In genomic region chr16:53837421-53837820, GRCh38 we compare ENCODE assay signal across 16 cellular contexts.
DNase-seq lines count a peak whose midpoint lies in the region; ATAC-seq, FAIRE-seq and TF ChIP-seq lines count a peak whose summit lies in the region.
"Had no signal": no experiment of that assay in that cellular context is flagged by ENCODE, and none has a peak within 500 bp of the region (broad histone marks: within the 10 kb centered on the region; RNA-seq: fewer than 3 reads in every experiment).

No MANE protein-coding gene starts in this region.

- peak overlapping the region; percentile 68 for H3K27ac Mint-ChIP-seq in astrocyte (ENCODE audit: unreplicated experiment)
- H3K27ac Mint-ChIP-seq: B cell had no signal

- no peak for FAIRE-seq in astrocyte (lab: Jason Lieb, UNC)
- FAIRE-seq: GM19239 had no signal

- H3K4me3 ChIP-seq in astrocyte (ENCODE audit: insufficient read depth, low read depth, low read length) = no peak overlapping the region
- H3K4me3 ChIP-seq: Peyer's patch had no signal

- peaks cover 2% of the 10 kb centered on the region for H3K36me3 ChIP-seq in astrocyte (ENCODE audit: insufficient read depth, low read length)
- H3K36me3 ChIP-seq: Peyer's patch had no signal

- peaks cover 4% of the 10 kb centered on the region for H4K20me1 ChIP-seq in astrocyte (ENCODE audit: insufficient read depth, low read length)

- H3K9me3 ChIP-seq in astrocyte (ENCODE audit: insufficient read depth, low read depth, low read length) = no peaks in the 10 kb centered on the region
- H3K9me3 ChIP-seq: Peyer's patch had no signal

- peaks cover 3% of the 10 kb centered on the region for H3K36me3 Mint-ChIP-seq in astrocyte (ENCODE audit: low read depth, unreplicated experiment)

- peaks cover 10% of the 10 kb centered on the region for H3K79me2 ChIP-seq in astrocyte (ENCODE audit: insufficient read depth, low read length)

- H3K4me1 ChIP-seq in astrocyte (ENCODE audit: insufficient read depth, low read length) = no peaks in the 10 kb centered on the region
- H3K4me1 ChIP-seq: Peyer's patch had no signal

- peaks cover 8% of the 10 kb centered on the region for H3K4me1 Mint-ChIP-seq in astrocyte (ENCODE audit: low read depth, unreplicated experiment)
- H3K4me1 Mint-ChIP-seq: H9 had no signal

- no peak overlapping the region for H3K4me2 ChIP-seq in astrocyte (ENCODE audit: low read length)

- H3K4me3 Mint-ChIP-seq in astrocyte (ENCODE audit: unreplicated experiment) = no peak overlapping the region
- H3K4me3 Mint-ChIP-seq: B cell, H9 had no signal

- H2AFZ ChIP-seq in astrocyte (ENCODE audit: low read depth, low read length) = no peak overlapping the region

- H3K9me3 Mint-ChIP-seq in astrocyte (ENCODE audit: unreplicated experiment) = peaks cover 3% of the 10 kb centered on the region
- H3K9me3 Mint-ChIP-seq: H9 had no signal

- ATAC-seq in HG03442 (IDR thresholded peaks at IDR 0.05; ENCODE audit: unreplicated experiment) = no peak

- H3K27me3 Mint-ChIP-seq in astrocyte (ENCODE audit: low read depth, unreplicated experiment) = no peaks in the 10 kb centered on the region
- H3K27me3 Mint-ChIP-seq: B cell had no signal

- H3K9ac ChIP-seq in astrocyte (ENCODE audit: low read length) = no peak overlapping the region

- TF ChIP-seq CTCF in astrocyte (IDR thresholded peaks at IDR 0.05; ENCODE audit: insufficient read depth, low read depth, low read length) = no peak

- H3K27ac ChIP-seq in astrocyte (ENCODE audit: low read depth, low read length) = no peak overlapping the region
- H3K27ac ChIP-seq: Peyer's patch had no signal

- DNase-seq in astrocyte (ENCODE audit: low read depth) = no peak
- DNase-seq in fibroblast of gingiva (ENCODE audit: low read depth) = peak; percentile 20
- DNase-seq in medulla oblongata (ENCODE audit: extremely low spot score) = peak; percentile 29
- no peak for DNase-seq in activated effector memory CD4-positive, alpha-beta T cell treated with Interleukin-2 at 50 U/mL for 16 hours
- DNase-seq in NCI-H1105 treated with DMSO at 0.1 percent for 48 hours (lab: John Stamatoyannopoulos, UW) = no peak
- DNase-seq in inferior parietal cortex (ENCODE audit: extremely low spot score) = no peak
- DNase-seq: DMS79 treated with DMSO at 0.1 percent for 48 hours; H9; Karpas-422; NCI-H1048; NCI-H2081 treated with DMSO at 0.1 percent for 48 hours; NK-92 treated with Interleukin-12 subunit alpha and Interleukin-12 subunit beta, amount 100 ng/mL, for 24 hours; Peyer's patch had no signal

- H3K27me3 ChIP-seq in astrocyte (ENCODE audit: insufficient read depth, low read length) = no peaks in the 10 kb centered on the region
- H3K27me3 ChIP-seq: Peyer's patch had no signal

Comparison
In these comparisons a context has a peak if more than half of its experiments do, and no peak if none do; other contexts are left out.
1. DNase-seq: peak in fibroblast of gingiva (single experiment) and medulla oblongata (single experiment); none in astrocyte (single experiment), activated effector memory CD4-positive, alpha-beta T cell treated with Interleukin-2 at 50 U/mL for 16 hours (single experiment), NCI-H1105 treated with DMSO at 0.1 percent for 48 hours (single experiment) and inferior parietal cortex (single experiment).